7 cellular contexts compared by ENCODE assay signal in the genomic region with DNA sequence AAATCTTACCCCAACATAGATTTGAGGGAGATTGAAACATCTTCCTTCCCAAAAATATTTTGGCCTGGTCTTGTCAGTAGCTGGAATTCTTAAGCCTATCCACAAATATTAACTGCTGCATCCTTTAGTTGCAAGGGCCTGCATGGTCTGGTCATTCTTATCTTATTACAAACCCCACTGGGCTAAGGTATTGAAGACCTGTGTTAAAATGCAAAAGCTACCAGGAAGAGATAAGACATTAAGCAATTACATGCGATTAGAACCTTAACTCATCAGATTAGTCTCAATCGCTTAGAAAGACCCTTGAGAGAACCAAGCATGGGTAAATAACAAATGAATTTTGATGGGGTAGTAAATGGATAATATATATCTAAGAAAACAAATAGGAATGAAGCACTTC.
"Had no signal": no experiment of that assay in that cellular context is flagged by ENCODE, and none has a peak within 500 bp of the region (broad histone marks: within the 10 kb centered on the region; RNA-seq: fewer than 3 reads in every experiment).

No MANE protein-coding gene starts in this region.

- H3K4me3 ChIP-seq: GM23248, HAP-1, K562 had no signal

- H2AFZ ChIP-seq: GM23248 had no signal

- H3K9me3 ChIP-seq: HAP-1 had no signal

- H3K9ac ChIP-seq: GM23248 had no signal

- H3K27ac ChIP-seq: GM23248 had no signal

- DNase-seq: GM23248, GOT3, H7, HFFc6, IMR-90 had no signal

- H3K36me3 ChIP-seq: HAP-1 had no signal

- H3K4me1 ChIP-seq: HAP-1 had no signal
